In genomic region chr2:24613154-24613814, GRCh38 we compare ENCODE assay signal across 8 cellular contexts.
A peak's percentile ranks its signal among the peaks of the same experiment; 100 is the strongest.
DNase-seq lines count a peak whose midpoint lies in the region; ATAC-seq, FAIRE-seq and TF ChIP-seq lines count a peak whose summit lies in the region.

No MANE protein-coding gene starts in this region.

- no peaks in the 10 kb centered on the region for H3K27me3 Mint-ChIP-seq in activated CD4-positive, alpha-beta T cell treated with anti-CD3 and anti-CD28 coated beads for 36 hours

- FAIRE-seq in H54 (lab: Jason Lieb, UNC) (peak; percentile 80), GM12878 (lab: Jason Lieb, UNC) (no peak)

- H3K4me1 ChIP-seq in GM12878 (ENCODE audit: control insufficient read depth, insufficient read depth, low read length) (peaks cover 15% of the 10 kb centered on the region), mesendoderm (ENCODE audit: control insufficient read depth, low read depth, low read length) (no peaks in the 10 kb centered on the region), prostate gland (replicated peaks) (no peaks in the 10 kb centered on the region)

- CTCF ChIA-PET in activated CD4-positive, alpha-beta T cell treated with anti-CD3 and anti-CD28 coated beads for 36 hours (lab: Charles Lee): interaction anchor here (0.8 to 2.4 kb wide), 6 partner anchors 18 to 203 kb away, joined by 3 to 8 read pairs (median 4); no protein-coding TSS in a partner anchor
- CTCF ChIA-PET in GM12878 (lab: Yijun Ruan, JAX): interaction anchor here (0.6 to 4.5 kb wide), 33 partner anchors 9 to 362 kb away, joined by 3 to 59 read pairs (median 4); partner anchors contain the start of genes CENPO and PTRHD1

- no peak overlapping the region for H3K9ac ChIP-seq in GM12878 (ENCODE audit: control insufficient read depth, insufficient read depth, low read length)
- no peak overlapping the region for H3K9ac ChIP-seq in mesendoderm (ENCODE audit: low read length)

- H4K20me1 ChIP-seq in GM12878 (ENCODE audit: control insufficient read depth, insufficient read depth): no peaks in the 10 kb centered on the region

- no peak for TF ChIP-seq EP300 in GM12878 (IDR thresholded peaks at IDR 0.05; ENCODE audit: borderline replicate concordance in 1 of 2, control insufficient read depth in 1 of 2, low read depth in 2 of 2, low read length in 2 of 2)

- peaks cover 15% of the 10 kb centered on the region for H3K9me3 Mint-ChIP-seq in activated CD4-positive, alpha-beta T cell treated with anti-CD3 and anti-CD28 coated beads for 36 hours (ENCODE audit: low read depth)

- peak; percentile 64 for TF ChIP-seq RAD21 in GM12878 (IDR thresholded peaks at IDR 0.05; ENCODE audit: insufficient read depth, low read depth, low read length)

- no peak overlapping the region for H2BK120ac ChIP-seq in mesendoderm (ENCODE audit: low read depth, low read length)

- H3K27ac ChIP-seq in GM12878 (ENCODE audit: control insufficient read depth, insufficient read depth) (peak overlapping the region; percentile 17), mesendoderm (ENCODE audit: low read depth, low read length) (no peak overlapping the region), prostate gland (no peak overlapping the region)

- H3K56ac ChIP-seq in mesendoderm (ENCODE audit: low read length): peak overlapping the region; percentile 73

- BruUV-seq in GM12878 (replicated peaks; lab: Mats Ljungman, UMichigan): no TSS peak

- H4K8ac ChIP-seq in mesendoderm (ENCODE audit: low read depth, low read length): no peak overlapping the region

- no peak overlapping the region for H3K4me3 Mint-ChIP-seq in activated CD4-positive, alpha-beta T cell treated with anti-CD3 and anti-CD28 coated beads for 36 hours

- in situ Hi-C loops in GM12878 (cut with MboI): no loop called here

- H3K36me3 ChIP-seq in GM12878 (ENCODE audit: control insufficient read depth in 2 of 2, insufficient read depth in 2 of 2, low read length in 1 of 2) (no peaks in the 10 kb centered on the region; a peak in 1 of 4 replicates), mesendoderm (ENCODE audit: control insufficient read depth, insufficient read depth, low read length) (no peaks in the 10 kb centered on the region), prostate gland (no peaks in the 10 kb centered on the region)

- 35% methylated on average over 6 of the region's 6 CpGs for WGBS in GM12878 (ENCODE audit: insufficient coverage, insufficient replicate concordance, low lambda C conversion rate, missing lambda C conversion rate)
- no CpG with 5 or more reads among the region's 6 CpGs for WGBS in mesendoderm (ENCODE audit: extremely low coverage, insufficient coverage, low lambda C conversion rate)
- 84% methylated on average over 6 of the region's 6 CpGs for WGBS in prostate gland

- no peaks in the 10 kb centered on the region; the same call in 1 of the 3 replicates for H3K9me3 ChIP-seq in GM12878 (replicated peaks; ENCODE audit: control insufficient read depth, insufficient read depth, low read length)
- no peaks in the 10 kb centered on the region for H3K9me3 ChIP-seq in prostate gland

- H3K27me3 ChIP-seq in GM12878 (replicated peaks in 1 of 2; ENCODE audit: control insufficient read depth in 2 of 2, insufficient read depth in 2 of 2, low read length in 1 of 2): no peaks in the 10 kb centered on the region
- no peaks in the 10 kb centered on the region for H3K27me3 ChIP-seq in mesendoderm (ENCODE audit: insufficient read depth, low read length, poor library complexity)
- no peaks in the 10 kb centered on the region for H3K27me3 ChIP-seq in prostate gland (replicated peaks; ENCODE audit: insufficient read depth)

- no peak overlapping the region for H3K23ac ChIP-seq in mesendoderm (ENCODE audit: low read length)

- TF ChIP-seq POLR2A in H54 (IDR thresholded peaks at IDR 0.05; ENCODE audit: low read depth, low read length): no peak
- no peak for TF ChIP-seq POLR2A in GM12878 (IDR thresholded peaks at IDR 0.05; ENCODE audit: low read depth, low read length)
- no peak for TF ChIP-seq POLR2A in prostate gland (IDR thresholded peaks at IDR 0.05)

- peaks cover 21% of the 10 kb centered on the region for H3K4me1 Mint-ChIP-seq in activated CD4-positive, alpha-beta T cell treated with anti-CD3 and anti-CD28 coated beads for 36 hours

- H3K36me3 Mint-ChIP-seq in activated CD4-positive, alpha-beta T cell treated with anti-CD3 and anti-CD28 coated beads for 36 hours (ENCODE audit: low read depth): peaks cover 26% of the 10 kb centered on the region

- peak overlapping the region; percentile 72 for H3K27ac Mint-ChIP-seq in activated CD4-positive, alpha-beta T cell treated with anti-CD3 and anti-CD28 coated beads for 36 hours

- intact Hi-C loops in activated CD4-positive, alpha-beta T cell treated with anti-CD3 and anti-CD28 coated beads for 36 hours (cut with DNase I, micrococcal nuclease): loop anchor here in 1 of 2 experiments (2.0 to 5.0 kb wide), 2 partner anchors 179 to 212 kb away; partner anchors contain the start of genes CENPO and PTRHD1
- intact Hi-C loops in GM12878 (cut with micrococcal nuclease; ENCODE audit: unreplicated experiment): loop anchor here (2.0 kb wide), 1 partner anchor 214 kb away; no protein-coding TSS in a partner anchor
- intact Hi-C loops in prostate gland (cut with DNase I): no loop called here

- no peak overlapping the region for H3K4me3 ChIP-seq in GM12878
- no peak overlapping the region for H3K4me3 ChIP-seq in mesendoderm (ENCODE audit: low read length)
- H3K4me3 ChIP-seq in prostate gland: no peak overlapping the region

- H2AK5ac ChIP-seq in mesendoderm (ENCODE audit: low read length): peak overlapping the region; percentile 36

- H3K4me2 ChIP-seq in GM12878 (ENCODE audit: control insufficient read depth, insufficient read depth): no peak overlapping the region
- no peak overlapping the region for H3K4me2 ChIP-seq in mesendoderm (ENCODE audit: low read length)

- no peak overlapping the region for H2BK15ac ChIP-seq in mesendoderm (replicated peaks; ENCODE audit: low read depth)

- H4K5ac ChIP-seq in mesendoderm (ENCODE audit: low read length): no peak overlapping the region

- peak; percentile 52 to 69 (median 59) for TF ChIP-seq CTCF in GM12878 (IDR thresholded peaks at IDR 0.05 in 2 of 3, conservative IDR thresholded peaks at IDR 0.05 in 1 of 3; ENCODE audit: control insufficient read depth in 2 of 3, extremely low read depth in 1 of 3, insufficient read depth in 1 of 3, low read depth in 3 of 3, low read length in 3 of 3)
- TF ChIP-seq CTCF in prostate gland (IDR thresholded peaks at IDR 0.05): no peak

- H2AFZ ChIP-seq in GM12878 (ENCODE audit: control insufficient read depth, low read depth, low read length): peak overlapping the region; percentile 31

- no peak overlapping the region for H2BK5ac ChIP-seq in mesendoderm (ENCODE audit: low read length)

- no peak overlapping the region for H3K4ac ChIP-seq in mesendoderm (ENCODE audit: low read depth, low read length)

- no peaks in the 10 kb centered on the region for H3K79me1 ChIP-seq in mesendoderm (ENCODE audit: low read length)

- SMC1A ChIA-PET in GM12878 (lab: Charles Lee; ENCODE audit: uncharacterized antibody, unreplicated experiment): interaction anchor here (0.7 to 2.2 kb wide), 16 partner anchors 8 to 516 kb away, joined by 3 to 19 read pairs (median 3); no protein-coding TSS in a partner anchor

- RAD21 ChIA-PET in GM12878 (lab: Charles Lee; ENCODE audit: unreplicated experiment): interaction anchor here (0.6 to 3.6 kb wide), 9 partner anchors 24 to 217 kb away, joined by 3 to 24 read pairs (median 4); partner anchors contain the start of genes CENPO and PTRHD1

- DNase-seq in activated CD4-positive, alpha-beta T cell treated with anti-CD3 and anti-CD28 coated beads for 36 hours: peak; percentile 37
- DNase-seq in activated CD4-positive, alpha-beta T cell treated with anti-CD3 and anti-CD28 coated beads, Interleukin-2, amount 50 U/mL, for 4 hours: no peak
- DNase-seq in H54 (ENCODE audit: insufficient read length, low spot score) (peak; percentile 5), NCI-H226 (peak; percentile 51), GM12878 (ENCODE audit: low read depth, low spot score) (peak; percentile 32), mesendoderm (peak; percentile 91), prostate gland (ENCODE audit: low spot score) (no peak)

- H3K18ac ChIP-seq in mesendoderm (ENCODE audit: low read length): no peak overlapping the region

- no peaks in the 10 kb centered on the region; the same call in none of the 2 replicates for H3K79me2 ChIP-seq in GM12878 (ENCODE audit: control insufficient read depth, insufficient read depth, low read length)
- H3K79me2 ChIP-seq in mesendoderm (ENCODE audit: control insufficient read depth, insufficient read depth, low read length): no peaks in the 10 kb centered on the region

- POLR2A ChIA-PET in activated CD4-positive, alpha-beta T cell treated with anti-CD3 and anti-CD28 coated beads for 36 hours (lab: Charles Lee): no interaction called here
- POLR2A ChIA-PET in GM12878 (lab: Charles Lee): interaction anchor here (0.6 to 1.5 kb wide), 2 partner anchors 213 to 214 kb away, joined by 9 read pairs; no protein-coding TSS in a partner anchor

- ATAC-seq in activated CD4-positive, alpha-beta T cell treated with anti-CD3 and anti-CD28 coated beads for 36 hours: peak; percentile 94
- ATAC-seq in GM12878 (peak; percentile 96), GM21526 (IDR thresholded peaks at IDR 0.05; ENCODE audit: low FRiP score, unreplicated experiment) (no peak)

TF ChIP-seq in GM12878, 131 proteins besides CTCF, POLR2A, EP300 and RAD21 (continues in another document):
- 0 out of 2 replicates have a peak, but pooled peaks have one; percentile 4 for TF ChIP-seq RUNX3 (IDR thresholded peaks at IDR 0.05; ENCODE audit: low read length)
- TF ChIP-seq ETV6 (conservative IDR thresholded peaks at IDR 0.05 in 1 of 2, IDR thresholded peaks at IDR 0.05 in 1 of 2; ENCODE audit: borderline replicate concordance in 1 of 2, low read depth in 1 of 2): no peak
- no peak for TF ChIP-seq IKZF2 (IDR thresholded peaks at IDR 0.05)
- no peak for TF ChIP-seq PBX3 (IDR thresholded peaks at IDR 0.05; ENCODE audit: insufficient replicate concordance, low read depth, low read length)
- no peak for TF ChIP-seq ATF3 (IDR thresholded peaks at IDR 0.05; ENCODE audit: borderline replicate concordance, extremely low read depth, low read depth, low read length)
- TF ChIP-seq TCF3 (IDR thresholded peaks at IDR 0.05; ENCODE audit: borderline replicate concordance, insufficient read depth, low read depth, low read length): 0 out of 2 replicates have a peak, but pooled peaks have one; percentile 21

Comparison
In these comparisons a context has a peak if more than half of its experiments do, and no peak if none do; other contexts are left out.
1. DNase-seq: peak in activated CD4-positive, alpha-beta T cell treated with anti-CD3 and anti-CD28 coated beads for 36 hours (single experiment), H54 (single experiment), NCI-H226 (single experiment), GM12878 (single experiment) and mesendoderm (single experiment); none in activated CD4-positive, alpha-beta T cell treated with anti-CD3 and anti-CD28 coated beads, Interleukin-2, amount 50 U/mL, for 4 hours (0 of 2) and prostate gland (single experiment).
2. CTCF ChIP-seq: peak in GM12878 (3 of 3); none in prostate gland (0 of 4).